Comparison of ENCODE assay signal across 8 cellular contexts in genomic region chr1:208235983-208236761, GRCh38. TPM values are rescaled to one million over a fixed set of nuclear protein-coding genes. Genes with fewer than 3 reads are reported as not detected.
DNase-seq lines count a peak whose midpoint lies in the region; ATAC-seq and TF ChIP-seq lines count a peak whose summit lies in the region.

No MANE protein-coding gene starts in this region.

- POLR2A ChIA-PET in CD8-positive, alpha-beta memory T cell (lab: Charles Lee): no interaction called here

- no peaks in the 10 kb centered on the region; the same call in 1 of the 2 replicates for H4K20me1 ChIP-seq in GM23338 (replicated peaks; ENCODE audit: insufficient read depth)

- H3K4me3 Mint-ChIP-seq in CD8-positive, alpha-beta memory T cell: peak overlapping the region in 5 of 7 donors; percentile 13 to 49 (median 22)
- H3K4me3 Mint-ChIP-seq in GM23338: no peak overlapping the region

- H3K79me2 ChIP-seq in GM23338 (replicated peaks; ENCODE audit: insufficient read depth): no peaks in the 10 kb centered on the region

- H3K27ac ChIP-seq in CD8-positive, alpha-beta memory T cell (ENCODE audit: low read depth, low read length): peak overlapping the region; percentile 48
- peak overlapping the region; percentile 33 to 88 (median 80) for H3K27ac ChIP-seq in thyroid gland
- H3K27ac ChIP-seq in GM23338 (ENCODE audit: low read depth): no peak overlapping the region

- H3K27ac Mint-ChIP-seq in CD8-positive, alpha-beta memory T cell: peak overlapping the region in 1 of 8 donors; percentile 39
- no peak overlapping the region for H3K27ac Mint-ChIP-seq in GM23338

- intact Hi-C loops in left colon (cut with DNase I, micrococcal nuclease) (loop anchor here in 1 of 2 donors (10.0 kb wide), 1 partner anchor 101 kb away; no protein-coding TSS in a partner anchor), thyroid gland (cut with DNase I) (loop anchor here (10.0 kb wide), 1 partner anchor 51 kb away; no protein-coding TSS in a partner anchor)

- H3K36me3 Mint-ChIP-seq in CD8-positive, alpha-beta memory T cell: no peaks in the 10 kb centered on the region
- no peaks in the 10 kb centered on the region for H3K36me3 Mint-ChIP-seq in GM23338 (ENCODE audit: low read depth)

- H3K9me2 ChIP-seq in GM23338 (ENCODE audit: insufficient read depth): no peaks in the 10 kb centered on the region

- H3K4me2 ChIP-seq in GM23338: no peak overlapping the region

- H3K9me3 Mint-ChIP-seq in CD8-positive, alpha-beta memory T cell: no peaks in the 10 kb centered on the region
- no peaks in the 10 kb centered on the region for H3K9me3 Mint-ChIP-seq in GM23338

- H2AFZ ChIP-seq in GM23338: no peak overlapping the region

- TF ChIP-seq CTCF in astrocyte of the spinal cord (IDR thresholded peaks at IDR 0.05; ENCODE audit: low read depth, low read length): no peak
- no peak for TF ChIP-seq CTCF in thyroid gland (IDR thresholded peaks at IDR 0.05)
- no peak for TF ChIP-seq CTCF in GM23338 (conservative IDR thresholded peaks at IDR 0.05; ENCODE audit: low read depth in 2 of 2)

- no peaks in the 10 kb centered on the region for H3K36me3 ChIP-seq in CD8-positive, alpha-beta memory T cell (ENCODE audit: insufficient read depth, low read length)
- no peaks in the 10 kb centered on the region for H3K36me3 ChIP-seq in thyroid gland
- no peaks in the 10 kb centered on the region for H3K36me3 ChIP-seq in GM23338 (ENCODE audit: insufficient read depth)

- TF ChIP-seq POLR2A in thyroid gland (IDR thresholded peaks at IDR 0.05): no peak

- peak in 1 of 5 donors; percentile 26 for DNase-seq in CD8-positive, alpha-beta memory T cell
- DNase-seq in HT1080 (ENCODE audit: low read depth) (peak; percentile 63), astrocyte of the spinal cord (ENCODE audit: low read depth, low spot score) (peak; percentile 85), left colon (peak; percentile 65 to 74), thyroid gland (peak; percentile 43 to 51), GM23338 (ENCODE audit: low spot score) (no peak), COLO829 (ENCODE audit: low spot score) (no peak)
- DNase-seq in activated CD4-positive, alpha-beta T cell treated with anti-CD3 and anti-CD28 coated beads for 4 hours: no peak

- WGBS in thyroid gland, 2 donors: 40 to 58% methylated on average over 17 of the region's 17 CpGs

- no peak overlapping the region for H3K4me3 ChIP-seq in CD8-positive, alpha-beta memory T cell (ENCODE audit: low read length)
- H3K4me3 ChIP-seq in astrocyte of the spinal cord (ENCODE audit: low read depth, low read length) (no peak overlapping the region), thyroid gland (replicated peaks in 1 of 3) (no peak overlapping the region), GM23338 (no peak overlapping the region)

- peaks cover 31 to 54% of the 10 kb centered on the region in 2 donors for H3K27me3 Mint-ChIP-seq in CD8-positive, alpha-beta memory T cell
- H3K27me3 Mint-ChIP-seq in GM23338 (ENCODE audit: insufficient read depth, low read depth, poor library complexity): peaks cover 9% of the 10 kb centered on the region

- H3K4me1 ChIP-seq in CD8-positive, alpha-beta memory T cell (ENCODE audit: insufficient read depth, low read length): peaks cover 10% of the 10 kb centered on the region
- H3K4me1 ChIP-seq in thyroid gland: peaks cover 69 to 80% of the 10 kb centered on the region in 2 donors
- peaks cover 39% of the 10 kb centered on the region for H3K4me1 ChIP-seq in GM23338 (ENCODE audit: insufficient read depth)

- H3K27me3 ChIP-seq in CD8-positive, alpha-beta memory T cell (ENCODE audit: insufficient read depth, low read length, poor library complexity, severe bottlenecking): peaks cover 18% of the 10 kb centered on the region
- H3K27me3 ChIP-seq in thyroid gland: no peaks in the 10 kb centered on the region
- H3K27me3 ChIP-seq in GM23338 (ENCODE audit: insufficient read depth): peaks cover 17% of the 10 kb centered on the region

- no peaks in the 10 kb centered on the region for H3F3A ChIP-seq in GM23338 (replicated peaks; ENCODE audit: low read depth)

- peak; percentile 70 for ATAC-seq in left colon
- no peak for ATAC-seq in GM23338

- in situ Hi-C loops in astrocyte of the spinal cord (cut with HindIII; ENCODE audit: low sequenced_read_pairs): no loop called here

- CTCF ChIA-PET in CD8-positive, alpha-beta memory T cell (lab: Charles Lee): interaction anchor here (1.6 to 3.0 kb wide), 2 partner anchors 9 to 100 kb away, joined by 3 to 20 read pairs; partner anchors contain the start of gene PLXNA2

- peaks cover 10 to 18% (median 17%) of the 10 kb centered on the region in 3 donors for H3K4me1 Mint-ChIP-seq in CD8-positive, alpha-beta memory T cell
- peaks cover 58% of the 10 kb centered on the region for H3K4me1 Mint-ChIP-seq in GM23338

- no peaks in the 10 kb centered on the region for H3K9me3 ChIP-seq in CD8-positive, alpha-beta memory T cell (ENCODE audit: low read length)
- H3K9me3 ChIP-seq in thyroid gland: no peaks in the 10 kb centered on the region

TF ChIP-seq in GM23338, 12 proteins besides CTCF, POLR2A, EP300 and RAD21 (continues in another document):
- TF ChIP-seq EZH2 (IDR thresholded peaks at IDR 0.05; ENCODE audit: low read depth, unreplicated experiment) (no peak), ZNF114 (CRISPR knock-in tag; IDR thresholded peaks at IDR 0.05) (no peak)
- TF ChIP-seq, protein P1, sequence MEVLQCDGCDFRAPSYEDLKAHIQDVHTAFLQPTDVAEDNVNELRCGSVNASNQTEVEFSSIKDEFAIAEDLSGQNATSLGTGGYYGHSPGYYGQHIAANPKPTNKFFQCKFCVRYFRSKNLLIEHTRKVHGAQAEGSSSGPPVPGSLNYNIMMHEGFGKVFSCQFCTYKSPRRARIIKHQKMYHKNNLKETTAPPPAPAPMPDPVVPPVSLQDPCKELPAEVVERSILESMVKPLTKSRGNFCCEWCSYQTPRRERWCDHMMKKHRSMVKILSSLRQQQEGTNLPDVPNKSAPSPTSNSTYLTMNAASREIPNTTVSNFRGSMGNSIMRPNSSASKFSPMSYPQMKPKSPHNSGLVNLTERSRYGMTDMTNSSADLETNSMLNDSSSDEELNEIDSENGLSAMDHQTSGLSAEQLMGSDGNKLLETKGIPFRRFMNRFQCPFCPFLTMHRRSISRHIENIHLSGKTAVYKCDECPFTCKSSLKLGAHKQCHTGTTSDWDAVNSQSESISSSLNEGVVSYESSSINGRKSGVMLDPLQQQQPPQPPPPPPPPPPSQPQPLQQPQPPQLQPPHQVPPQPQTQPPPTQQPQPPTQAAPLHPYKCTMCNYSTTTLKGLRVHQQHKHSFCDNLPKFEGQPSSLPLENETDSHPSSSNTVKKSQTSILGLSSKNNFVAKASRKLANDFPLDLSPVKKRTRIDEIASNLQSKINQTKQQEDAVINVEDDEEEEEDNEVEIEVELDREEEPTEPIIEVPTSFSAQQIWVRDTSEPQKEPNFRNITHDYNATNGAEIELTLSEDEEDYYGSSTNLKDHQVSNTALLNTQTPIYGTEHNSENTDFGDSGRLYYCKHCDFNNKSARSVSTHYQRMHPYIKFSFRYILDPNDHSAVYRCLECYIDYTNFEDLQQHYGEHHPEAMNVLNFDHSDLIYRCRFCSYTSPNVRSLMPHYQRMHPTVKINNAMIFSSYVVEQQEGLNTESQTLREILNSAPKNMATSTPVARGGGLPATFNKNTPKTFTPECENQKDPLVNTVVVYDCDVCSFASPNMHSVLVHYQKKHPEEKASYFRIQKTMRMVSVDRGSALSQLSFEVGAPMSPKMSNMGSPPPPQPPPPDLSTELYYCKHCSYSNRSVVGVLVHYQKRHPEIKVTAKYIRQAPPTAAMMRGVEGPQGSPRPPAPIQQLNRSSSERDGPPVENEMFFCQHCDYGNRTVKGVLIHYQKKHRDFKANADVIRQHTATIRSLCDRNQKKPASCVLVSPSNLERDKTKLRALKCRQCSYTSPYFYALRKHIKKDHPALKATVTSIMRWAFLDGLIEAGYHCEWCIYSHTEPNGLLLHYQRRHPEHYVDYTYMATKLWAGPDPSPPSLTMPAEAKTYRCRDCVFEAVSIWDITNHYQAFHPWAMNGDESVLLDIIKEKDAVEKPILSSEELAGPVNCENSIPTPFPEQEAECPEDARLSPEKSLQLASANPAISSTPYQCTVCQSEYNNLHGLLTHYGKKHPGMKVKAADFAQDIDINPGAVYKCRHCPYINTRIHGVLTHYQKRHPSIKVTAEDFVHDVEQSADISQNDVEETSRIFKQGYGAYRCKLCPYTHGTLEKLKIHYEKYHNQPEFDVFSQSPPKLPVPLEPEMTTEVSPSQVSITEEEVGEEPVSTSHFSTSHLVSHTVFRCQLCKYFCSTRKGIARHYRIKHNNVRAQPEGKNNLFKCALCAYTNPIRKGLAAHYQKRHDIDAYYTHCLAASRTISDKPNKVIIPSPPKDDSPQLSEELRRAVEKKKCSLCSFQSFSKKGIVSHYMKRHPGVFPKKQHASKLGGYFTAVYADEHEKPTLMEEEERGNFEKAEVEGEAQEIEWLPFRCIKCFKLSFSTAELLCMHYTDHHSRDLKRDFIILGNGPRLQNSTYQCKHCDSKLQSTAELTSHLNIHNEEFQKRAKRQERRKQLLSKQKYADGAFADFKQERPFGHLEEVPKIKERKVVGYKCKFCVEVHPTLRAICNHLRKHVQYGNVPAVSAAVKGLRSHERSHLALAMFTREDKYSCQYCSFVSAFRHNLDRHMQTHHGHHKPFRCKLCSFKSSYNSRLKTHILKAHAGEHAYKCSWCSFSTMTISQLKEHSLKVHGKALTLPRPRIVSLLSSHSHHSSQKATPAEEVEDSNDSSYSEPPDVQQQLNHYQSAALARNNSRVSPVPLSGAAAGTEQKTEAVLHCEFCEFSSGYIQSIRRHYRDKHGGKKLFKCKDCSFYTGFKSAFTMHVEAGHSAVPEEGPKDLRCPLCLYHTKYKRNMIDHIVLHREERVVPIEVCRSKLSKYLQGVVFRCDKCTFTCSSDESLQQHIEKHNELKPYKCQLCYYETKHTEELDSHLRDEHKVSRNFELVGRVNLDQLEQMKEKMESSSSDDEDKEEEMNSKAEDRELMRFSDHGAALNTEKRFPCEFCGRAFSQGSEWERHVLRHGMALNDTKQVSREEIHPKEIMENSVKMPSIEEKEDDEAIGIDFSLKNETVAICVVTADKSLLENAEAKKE (CRISPR knock-in tag; IDR thresholded peaks at IDR 0.05): no peak

RNA-seq across cellular contexts. Expression of gene PLXNA2, which starts 8.0 kb away (rescaled TPM):
- 1 to 10 TPM in 1 of 2 experiments, under 1 TPM in 1; 0.75 to 1.1 TPM for total RNA-seq in CD8-positive, alpha-beta memory T cell
- 1.0 TPM for polyA plus RNA-seq in CD8-positive, alpha-beta memory T cell
- 5.9 and 6.0 TPM in 2 replicates for total RNA-seq in HT1080 (2014; rRNA removed; shearing (Covaris generic))
- polyA plus RNA-seq in HT1080 (2015; cell fraction: cytosol; rRNA removed): 12.1 and 12.3 TPM in 2 replicates
- polyA plus RNA-seq in HT1080 (2015; cell fraction: nucleus; rRNA removed): 33.2 and 38.3 TPM in 2 replicates
- total RNA-seq in left colon (100 to 1,000 TPM in 1 of 2 donors, 10 to 100 TPM in 1; 89.3 to 103 TPM), thyroid gland (10 to 100 TPM; 12.2 to 45.7 (median 21.8) TPM)
- 1.8 and 3.2 TPM in 2 replicates for total RNA-seq in GM23338 (2014; rRNA removed; shearing (Covaris generic))
- 0.40 and 0.45 TPM in 2 replicates for polyA plus RNA-seq in GM23338 (2016; fragmentation: Nextera tagmentation; extraction: Ambion mirVana)

Comparison
In these comparisons a context has a peak if more than half of its experiments do, and no peak if none do; other contexts are left out.
1. DNase-seq: peak in HT1080 (single experiment), astrocyte of the spinal cord (single experiment), left colon (2 of 2) and thyroid gland (2 of 2); none in GM23338 (single experiment), activated CD4-positive, alpha-beta T cell treated with anti-CD3 and anti-CD28 coated beads for 4 hours (0 of 2) and COLO829 (single experiment).